In genomic region chr22:45886502-45886901, GRCh38 we compare ENCODE assay signal across 1 cellular context.
TF ChIP-seq lines count a peak whose summit lies in the region.

No MANE protein-coding gene starts in this region.

TF ChIP-seq in H1, 55 proteins besides CTCF, POLR2A, EP300 and RAD21:
- TF ChIP-seq CHD7 (IDR thresholded peaks at IDR 0.05; ENCODE audit: insufficient replicate concordance, low read length), result no peak
- TF ChIP-seq MAFK (IDR thresholded peaks at IDR 0.05; ENCODE audit: low read depth, low read length), result no peak
- TF ChIP-seq TBP (IDR thresholded peaks at IDR 0.05; ENCODE audit: low read depth, low read length), result no peak
- no peak for TF ChIP-seq SIRT6 (IDR thresholded peaks at IDR 0.05; ENCODE audit: low read length)
- TF ChIP-seq BRCA1 (IDR thresholded peaks at IDR 0.05; ENCODE audit: low read depth, low read length), result no peak
- no peak for TF ChIP-seq POLR2AphosphoS5 (IDR thresholded peaks at IDR 0.05; ENCODE audit: low read depth, low read length)
- no peak for TF ChIP-seq ATF3 (IDR thresholded peaks at IDR 0.05; ENCODE audit: insufficient read depth, low read depth, low read length)
- no peak for TF ChIP-seq SRF (IDR thresholded peaks at IDR 0.05; ENCODE audit: low read depth, low read length)
